In genomic region chr10:1311707-1312106, GRCh38 we compare ENCODE assay signal across 32 cellular contexts.
"Had no signal": no experiment of that assay in that cellular context is flagged by ENCODE, and none has a peak within 500 bp of the region (broad histone marks: within the 10 kb centered on the region; RNA-seq: fewer than 3 reads in every experiment).

No MANE protein-coding gene starts in this region.

- DNase-seq: activated CD4-positive, alpha-beta T cell treated with anti-CD3 and anti-CD28 coated beads for 36 hours; activated CD4-positive, alpha-beta T cell treated with anti-CD3 and anti-CD28 coated beads, Interleukin-2, amount 10 ng/mL, durations not matched to agents 7 days and 5 days; activated CD4-positive, alpha-beta T cell treated with anti-CD3 and anti-CD28 coated beads, Interleukin-2, amount 50 U/mL, for 48 hours; activated CD8-positive, alpha-beta T cell treated with anti-CD3 and anti-CD28 coated beads, Interleukin-2, amount 10 ng/mL, durations not matched to agents 7 days and 5 days; activated gamma-delta T cell; activated naive CD4-positive, alpha-beta T cell treated with Interleukin-2 at 50 U/mL for 16 hours; activated naive CD8-positive, alpha-beta T cell treated with anti-CD3 and anti-CD28 coated beads, Interleukin-2, amount 10 ng/mL, durations not matched to agents 7 days and 5 days; activated T-cell treated with anti-CD3 and anti-CD28 coated beads, Interleukin-2, amount 50 U/mL, for 24 hours; body of pancreas; NCI-H1092 treated with DMSO at 0.1 percent for 48 hours; NCI-H1417; NCI-H146; NCI-H187 treated with DMSO at 0.1 percent for 48 hours; NCI-H2081; NCI-H2171 treated with DMSO at 0.1 percent for 48 hours; NCI-H2227 treated with DMSO at 0.1 percent for 48 hours; NCI-H446 treated with DMSO at 0.1 percent for 48 hours; NCI-H69; NK-92 treated with Interleukin-12 subunit alpha and Interleukin-12 subunit beta, amount 100 ng/mL, for 24 hours; PC-3; Peyer's patch; RPMI8226; SHP77 treated with DMSO at 0.1 percent for 48 hours; SK-N-SH had no signal

- H3K27ac ChIP-seq: body of pancreas, breast epithelium, Peyer's patch, SJSA1 had no signal

- H3K36me3 ChIP-seq: breast epithelium, Peyer's patch, SJSA1 had no signal

- H3K4me1 Mint-ChIP-seq: activated CD4-positive, alpha-beta T cell treated with anti-CD3 and anti-CD28 coated beads for 36 hours; activated CD4-positive, alpha-beta T cell treated with anti-CD3 and anti-CD28 coated beads, Interleukin-2, amount 10 ng/mL, durations not matched to agents 7 days and 5 days; activated naive CD4-positive, alpha-beta T cell treated with anti-CD3 and anti-CD28 coated beads, Interleukin-2, amount 50 U/mL, for 24 hours; activated naive CD8-positive, alpha-beta T cell treated with anti-CD3 and anti-CD28 coated beads, Interleukin-2, amount 10 ng/mL, durations not matched to agents 7 days and 5 days had no signal

- H3K27me3 Mint-ChIP-seq: activated CD4-positive, alpha-beta T cell treated with anti-CD3 and anti-CD28 coated beads, Interleukin-2, amount 10 ng/mL, durations not matched to agents 7 days and 5 days had no signal

- H3K4me3 Mint-ChIP-seq: activated CD4-positive, alpha-beta T cell treated with anti-CD3 and anti-CD28 coated beads for 36 hours; activated CD4-positive, alpha-beta T cell treated with anti-CD3 and anti-CD28 coated beads, Interleukin-2, amount 10 ng/mL, durations not matched to agents 7 days and 5 days; activated CD8-positive, alpha-beta T cell treated with anti-CD3 and anti-CD28 coated beads, Interleukin-2, amount 10 ng/mL, durations not matched to agents 7 days and 5 days; activated naive CD4-positive, alpha-beta T cell treated with anti-CD3 and anti-CD28 coated beads, Interleukin-2, amount 50 U/mL, for 24 hours; activated naive CD8-positive, alpha-beta T cell treated with anti-CD3 and anti-CD28 coated beads, Interleukin-2, amount 10 ng/mL, durations not matched to agents 7 days and 5 days; activated T-cell treated with anti-CD3 and anti-CD28 coated beads, Interleukin-2, amount 50 U/mL, for 24 hours; T-helper 1 cell treated with Interleukin-12 subunit alpha and Interleukin-12 subunit beta and Interleukin-4 antibody, amounts not matched to agents 30 μg/mL and 1 μg/mL, for 36 hours; T-helper 2 cell treated with Interferon-gamma antibody and Interleukin-4, amounts not matched to agents 5 μg/mL and 100 μg/mL, for 36 hours had no signal

- H3K4me2 ChIP-seq: SK-N-SH had no signal

- H3K9me3 ChIP-seq: body of pancreas, breast epithelium, Peyer's patch, SJSA1, SK-N-SH had no signal

- H3K36me3 Mint-ChIP-seq: activated naive CD4-positive, alpha-beta T cell treated with anti-CD3 and anti-CD28 coated beads, Interleukin-2, amount 50 U/mL, for 24 hours; activated naive CD8-positive, alpha-beta T cell treated with anti-CD3 and anti-CD28 coated beads, Interleukin-2, amount 10 ng/mL, durations not matched to agents 7 days and 5 days had no signal

- H3K4me1 ChIP-seq: body of pancreas, breast epithelium, Peyer's patch, SJSA1 had no signal

- FAIRE-seq: astrocyte, TTC549 had no signal

- H3K9ac ChIP-seq: SK-N-SH had no signal

- H3K27me3 ChIP-seq: body of pancreas, Peyer's patch, SJSA1 had no signal

- H3K27ac Mint-ChIP-seq: activated CD4-positive, alpha-beta T cell treated with anti-CD3 and anti-CD28 coated beads for 36 hours; activated CD4-positive, alpha-beta T cell treated with anti-CD3 and anti-CD28 coated beads, Interleukin-2, amount 10 ng/mL, durations not matched to agents 7 days and 5 days; activated CD8-positive, alpha-beta T cell treated with anti-CD3 and anti-CD28 coated beads, Interleukin-2, amount 10 ng/mL, durations not matched to agents 7 days and 5 days; activated naive CD4-positive, alpha-beta T cell treated with anti-CD3 and anti-CD28 coated beads, Interleukin-2, amount 50 U/mL, for 24 hours; activated naive CD8-positive, alpha-beta T cell treated with anti-CD3 and anti-CD28 coated beads, Interleukin-2, amount 10 ng/mL, durations not matched to agents 7 days and 5 days; activated T-cell treated with anti-CD3 and anti-CD28 coated beads, Interleukin-2, amount 50 U/mL, for 24 hours; activated T-helper 2 cell treated with anti-CD3 and anti-CD28 coated beads, Interferon-gamma antibody, Interleukin-2, Interleukin-4, amounts not matched to agents 10 μg/mL and 5 μg/mL and 100 μg/mL, durations not matched to agents 14 hours and 24 hours and 36 hours; T-helper 1 cell treated with Interleukin-12 subunit alpha and Interleukin-12 subunit beta and Interleukin-4 antibody, amounts not matched to agents 30 μg/mL and 1 μg/mL, for 36 hours; T-helper 2 cell treated with Interferon-gamma antibody and Interleukin-4, amounts not matched to agents 5 μg/mL and 100 μg/mL, for 36 hours had no signal

- H3K4me3 ChIP-seq: body of pancreas, breast epithelium, Peyer's patch, SJSA1 had no signal

- H3K9me3 Mint-ChIP-seq: activated naive CD4-positive, alpha-beta T cell treated with anti-CD3 and anti-CD28 coated beads, Interleukin-2, amount 50 U/mL, for 24 hours; activated T-cell treated with anti-CD3 and anti-CD28 coated beads, Interleukin-2, amount 50 U/mL, for 24 hours; activated T-helper 2 cell treated with anti-CD3 and anti-CD28 coated beads, Interferon-gamma antibody, Interleukin-2, Interleukin-4, amounts not matched to agents 10 μg/mL and 5 μg/mL and 100 μg/mL, durations not matched to agents 14 hours and 24 hours and 36 hours; T-helper 2 cell treated with Interferon-gamma antibody and Interleukin-4, amounts not matched to agents 5 μg/mL and 100 μg/mL, for 36 hours had no signal
